ENCODE assay signal across 8 cellular contexts in genomic region chr20:50790651-50791277, GRCh38. TPM values are rescaled to one million over a fixed set of nuclear protein-coding genes. Genes with fewer than 3 reads are reported as not detected.
DNase-seq lines count a peak whose midpoint lies in the region; ATAC-seq and TF ChIP-seq lines count a peak whose summit lies in the region.

No MANE protein-coding gene starts in this region.

- H3K4me1 Mint-ChIP-seq in activated naive CD4-positive, alpha-beta T cell treated with anti-CD3 and anti-CD28 coated beads, Interleukin-2, amount 10 ng/mL, durations not matched to agents 7 days and 5 days = peaks cover 28% of the 10 kb centered on the region

- H3K9me3 ChIP-seq in Karpas-422 (ENCODE audit: low read length) (no peaks in the 10 kb centered on the region), SJSA1 (replicated peaks) (no peaks in the 10 kb centered on the region), ovary (no peaks in the 10 kb centered on the region), thoracic aorta (no peaks in the 10 kb centered on the region)

- H3K27ac ChIP-seq in Karpas-422 (ENCODE audit: low read length) (peak overlapping the region; percentile 59), SJSA1 (peak overlapping the region; percentile 90), ovary (peak overlapping the region; percentile 78 to 88), thoracic aorta (peak overlapping the region; percentile 79 to 88)

- no peaks in the 10 kb centered on the region for H3K9me2 ChIP-seq in Karpas-422 (replicated peaks; ENCODE audit: insufficient read depth, low read length)

- no peaks in the 10 kb centered on the region for H3K36me3 Mint-ChIP-seq in activated naive CD4-positive, alpha-beta T cell treated with anti-CD3 and anti-CD28 coated beads, Interleukin-2, amount 10 ng/mL, durations not matched to agents 7 days and 5 days

- H4K20me1 ChIP-seq in Karpas-422 (ENCODE audit: insufficient read depth, low read depth, low read length) = no peaks in the 10 kb centered on the region

- CTCF ChIA-PET in activated naive CD4-positive, alpha-beta T cell treated with anti-CD3 and anti-CD28 coated beads, Interleukin-2, amount 10 ng/mL, durations not matched to agents 7 days and 5 days (lab: Charles Lee) = interaction anchor here (0.7 to 8.4 kb wide), 18 partner anchors 8 to 833 kb away, joined by 3 to 167 read pairs (median 4); partner anchors contain the start of gene ADNP

- H3K4me3 Mint-ChIP-seq in activated naive CD4-positive, alpha-beta T cell treated with anti-CD3 and anti-CD28 coated beads, Interleukin-2, amount 10 ng/mL, durations not matched to agents 7 days and 5 days = no peak overlapping the region

- intact Hi-C loops in ovary (cut with DNase I) = loop anchor here in 1 of 4 donors (10.0 kb wide), 1 partner anchor 134 kb away; no protein-coding TSS in a partner anchor

- ATAC-seq in GM21723 (IDR thresholded peaks at IDR 0.05; ENCODE audit: unreplicated experiment) (peak; percentile 54), thoracic aorta (ENCODE audit: insufficient number of reproducible peaks, low FRiP score, low read depth) (peak; percentile 48)

- H3K4me2 ChIP-seq in Karpas-422 (ENCODE audit: low read depth, low read length, poor library complexity, severe bottlenecking) = peak overlapping the region; percentile 67

- WGBS in ovary, 3 donors = 5 to 12% (median 8%) methylated on average over 9 to 23 of the region's 23 CpGs

- peak overlapping the region; percentile 90 for H2AFZ ChIP-seq in Karpas-422 (ENCODE audit: low read length)

- H3K4me1 ChIP-seq in Karpas-422 (ENCODE audit: low read length) (peaks cover 37% of the 10 kb centered on the region), SJSA1 (replicated peaks) (peaks cover 17% of the 10 kb centered on the region), ovary (ENCODE audit: insufficient read depth) (peaks cover 4% of the 10 kb centered on the region), thoracic aorta (ENCODE audit: control insufficient read depth in 1 of 2, low read depth in 2 of 2) (peaks cover 12 to 33% of the 10 kb centered on the region in 2 donors)

- H3K4me3 ChIP-seq in Karpas-422 (ENCODE audit: low read length) (peak overlapping the region; percentile 48; the same call in 1 of the 2 replicates), SJSA1 (no peak overlapping the region), ovary (no peak overlapping the region), thoracic aorta (peak overlapping the region; percentile 65)

- DNase-seq in EH (ENCODE audit: low read depth) (peak; percentile 91), Karpas-422 (peak; percentile 94), SJSA1 (ENCODE audit: low read depth in 1 of 2, low spot score in 2 of 2) (peak; percentile 89 to 95), globus pallidus (ENCODE audit: low spot score) (peak; percentile 83), ovary (peak; percentile 91 to 95 (median 92)), thoracic aorta (ENCODE audit: low spot score) (peak; percentile 24)
- peak; percentile 85 for DNase-seq in activated naive CD4-positive, alpha-beta T cell treated with anti-CD3 and anti-CD28 coated beads, Interleukin-2, amount 10 ng/mL, durations not matched to agents 7 days and 5 days

- H3K9me3 Mint-ChIP-seq in activated naive CD4-positive, alpha-beta T cell treated with anti-CD3 and anti-CD28 coated beads, Interleukin-2, amount 10 ng/mL, durations not matched to agents 7 days and 5 days = no peaks in the 10 kb centered on the region

- no peak for TF ChIP-seq EP300 in ovary (IDR thresholded peaks at IDR 0.05)

- H3K36me3 ChIP-seq in Karpas-422 (ENCODE audit: insufficient read depth, low read length) (peaks cover 2% of the 10 kb centered on the region; the same call in 1 of the 2 replicates), SJSA1 (no peaks in the 10 kb centered on the region; the same call in 1 of the 2 replicates), ovary (no peaks in the 10 kb centered on the region), thoracic aorta (no peaks in the 10 kb centered on the region)

- peaks cover 17% of the 10 kb centered on the region for H3K27me3 Mint-ChIP-seq in activated naive CD4-positive, alpha-beta T cell treated with anti-CD3 and anti-CD28 coated beads, Interleukin-2, amount 10 ng/mL, durations not matched to agents 7 days and 5 days

- no peak for TF ChIP-seq POLR2A in ovary (IDR thresholded peaks at IDR 0.05)

- H3K27ac Mint-ChIP-seq in activated naive CD4-positive, alpha-beta T cell treated with anti-CD3 and anti-CD28 coated beads, Interleukin-2, amount 10 ng/mL, durations not matched to agents 7 days and 5 days = peak overlapping the region; percentile 52

- TF ChIP-seq CTCF in ovary (IDR thresholded peaks at IDR 0.05) = peak; percentile 78 to 86 (median 85)
- TF ChIP-seq CTCF in thoracic aorta (IDR thresholded peaks at IDR 0.05) = peak; percentile 71

- H3K79me2 ChIP-seq in Karpas-422 (ENCODE audit: low read length) = peaks cover 9% of the 10 kb centered on the region

- H3K27me3 ChIP-seq in Karpas-422 (ENCODE audit: low read length) (no peaks in the 10 kb centered on the region), SJSA1 (replicated peaks) (no peaks in the 10 kb centered on the region), ovary (no peaks in the 10 kb centered on the region), thoracic aorta (replicated peaks; ENCODE audit: insufficient read depth) (no peaks in the 10 kb centered on the region)

- H3K9ac ChIP-seq in Karpas-422 (ENCODE audit: low read length) = peak overlapping the region; percentile 75

RNA-seq across cellular contexts. Expression of gene BCAS4, which starts 4.1 kb away (rescaled TPM):
- total RNA-seq in Karpas-422 (2014; rRNA removed; shearing (Covaris generic); ENCODE audit: low replicate concordance) = 191 and 231 TPM in 2 replicates
- total RNA-seq in SJSA1 (2014; rRNA removed; shearing (Covaris generic)) = 4.6 and 17.9 TPM in 2 replicates
- total RNA-seq in ovary (1 to 10 TPM; 2.0 to 9.1 (median 3.3) TPM), thoracic aorta (10 to 100 TPM in 1 of 2 donors, 1 to 10 TPM in 1; 7.7 to 10.2 TPM)
- 1 to 10 TPM; 2.6 to 2.7 TPM for polyA plus RNA-seq in ovary

RNA-seq across cellular contexts. Expression of gene PARD6B, which starts 59.4 kb away (rescaled TPM):
- 2.6 and 5.9 TPM in 2 replicates for total RNA-seq in Karpas-422 (2014; rRNA removed; shearing (Covaris generic); ENCODE audit: low replicate concordance)
- 1.8 and 2.8 TPM in 2 replicates for total RNA-seq in SJSA1 (2014; rRNA removed; shearing (Covaris generic))
- total RNA-seq in ovary (10 to 100 TPM in 2 of 7 donors, 1 to 10 TPM in 5; 4.5 to 14.4 (median 8.5) TPM), thoracic aorta (10 to 100 TPM in 1 of 2 donors, 1 to 10 TPM in 1; 2.8 to 10.7 TPM)
- 1 to 10 TPM in 1 of 2 donors, under 1 TPM in 1; 0.91 to 1.0 TPM for polyA plus RNA-seq in ovary

Comparison
In these comparisons a context has a peak if more than half of its experiments do, and no peak if none do; other contexts are left out.
1. DNase-seq: peak in every context shown above with its lines; median percentile 94 in Karpas-422; 92 in SJSA1; 92 in ovary; 91 in EH; 85 in activated naive CD4-positive, alpha-beta T cell treated with anti-CD3 and anti-CD28 coated beads, Interleukin-2, amount 10 ng/mL, durations not matched to agents 7 days and 5 days; 83 in globus pallidus; 24 in thoracic aorta.
2. H3K4me3 ChIP-seq: peak in Karpas-422 (single experiment) and thoracic aorta (single experiment); none in SJSA1 (single experiment) and ovary (single experiment).
3. RNA of gene BCAS4, which starts 4.1 kb away (total RNA-seq): 191 to 231 TPM in Karpas-422; 7.7 to 10.2 TPM in thoracic aorta, 4.6 to 17.9 TPM in SJSA1 and 2.0 to 9.1 TPM in ovary; every median in the first group is over 10 times any median in the second.
4. Peak in every context shown above with its lines, with median percentiles within 50 percentile points of each other: H3K27ac ChIP-seq.